Comparison of ENCODE assay signal across 26 cellular contexts in genomic region chr11:32012066-32012465, GRCh38.
"Had no signal": no experiment of that assay in that cellular context is flagged by ENCODE, and none has a peak within 500 bp of the region (broad histone marks: within the 10 kb centered on the region; RNA-seq: fewer than 3 reads in every experiment).

No MANE protein-coding gene starts in this region.

- H3K4me1 Mint-ChIP-seq: endodermal cell, immature natural killer cell, mesothelial cell of epicardium, naive B cell had no signal

- H3K4me3 Mint-ChIP-seq: dendritic cell treated with granulocyte-macrophage colony-stimulating factor and Interleukin-4, amounts not matched to agents 40 ng/mL and 50 ng/mL, for 4 days; effector memory CD8-positive, alpha-beta T cell; endodermal cell; immature natural killer cell; mesothelial cell of epicardium; naive B cell had no signal

- H3K36me3 ChIP-seq: colonic mucosa, esophagus squamous epithelium, gastroesophageal sphincter, heart left ventricle, left lung, lower lobe of right lung had no signal

- DNase-seq: colonic mucosa; cortex of kidney; effector CD8-positive, alpha-beta T cell; effector memory CD8-positive, alpha-beta T cell; endodermal cell; erythroblast; esophagus squamous epithelium; foreskin keratinocyte; heart left ventricle; hypothalamus; immature natural killer cell; islet precursor cell; kidney; kidney glomerular epithelial cell; left lung; left ventricle myocardium superior; lower lobe of right lung; mesenchymal stem cell; mucosa of descending colon; naive B cell had no signal

- H3K4me3 ChIP-seq: colonic mucosa, esophagus squamous epithelium, gastroesophageal sphincter, heart left ventricle, hepatocyte, left lung, lower lobe of right lung, mucosa of descending colon had no signal

- H3K9me3 Mint-ChIP-seq: dendritic cell treated with granulocyte-macrophage colony-stimulating factor and Interleukin-4, amounts not matched to agents 40 ng/mL and 50 ng/mL, for 4 days; effector memory CD8-positive, alpha-beta T cell; endodermal cell; immature natural killer cell; mesothelial cell of epicardium had no signal

- H3K79me2 ChIP-seq: hepatocyte had no signal

- H3K4me1 ChIP-seq: colonic mucosa, esophagus squamous epithelium, foreskin keratinocyte, gastroesophageal sphincter, heart left ventricle, left lung, lower lobe of right lung had no signal

- ATAC-seq: effector memory CD8-positive, alpha-beta T cell; esophagus mucosa; foreskin keratinocyte; gastroesophageal sphincter; heart left ventricle; left lung; left ventricle myocardium superior; lower lobe of right lung; mucosa of descending colon had no signal

- H3K27ac Mint-ChIP-seq: dendritic cell treated with granulocyte-macrophage colony-stimulating factor and Interleukin-4, amounts not matched to agents 40 ng/mL and 50 ng/mL, for 4 days; effector memory CD8-positive, alpha-beta T cell; endodermal cell; immature natural killer cell; mesothelial cell of epicardium; naive B cell had no signal

- H2AFZ ChIP-seq: hepatocyte had no signal

- H3K9me3 ChIP-seq: colonic mucosa, esophagus squamous epithelium, gastroesophageal sphincter, heart left ventricle, left lung, lower lobe of right lung, mucosa of descending colon had no signal

- H3K27me3 ChIP-seq: colonic mucosa had no signal

- H3K4me2 ChIP-seq: hepatocyte had no signal

- H3K27ac ChIP-seq: colonic mucosa, epithelial cell of prostate, esophagus squamous epithelium, foreskin keratinocyte, gastroesophageal sphincter, heart left ventricle, hepatocyte, left lung, lower lobe of right lung had no signal
